ENCODE assay signal across 11 cellular contexts in genomic region chr9:35776018-35776417, GRCh38. TPM values are rescaled to one million over a fixed set of nuclear protein-coding genes. Genes with fewer than 3 reads are reported as not detected.
DNase-seq lines count a peak whose midpoint lies in the region; ATAC-seq and TF ChIP-seq lines count a peak whose summit lies in the region.
"Had no signal": no experiment of that assay in that cellular context is flagged by ENCODE, and none has a peak within 500 bp of the region (broad histone marks: within the 10 kb centered on the region; RNA-seq: fewer than 3 reads in every experiment).

No MANE protein-coding gene starts in this region.

- peaks cover 12% of the 10 kb centered on the region; the same call in 1 of the 2 replicates for H3K36me3 ChIP-seq in Karpas-422 (ENCODE audit: insufficient read depth, low read length)

- no peaks in the 10 kb centered on the region for H3K9me2 ChIP-seq in Karpas-422 (replicated peaks; ENCODE audit: insufficient read depth, low read length)

- no peaks in the 10 kb centered on the region for H3K9me3 ChIP-seq in Karpas-422 (ENCODE audit: low read length)

- no peak for ATAC-seq in SK-N-SH treated with all-trans-retinoic acid at 6 μM for 48 hours
- no peak for ATAC-seq in HG03196 (IDR thresholded peaks at IDR 0.05; ENCODE audit: unreplicated experiment)

- H2AFZ ChIP-seq in Karpas-422 (ENCODE audit: low read length), result no peak overlapping the region

- peak overlapping the region; percentile 48 for H3K27ac ChIP-seq in Karpas-422 (ENCODE audit: low read length)
- H3K27ac ChIP-seq: parathyroid adenoma had no signal

- peaks cover 34% of the 10 kb centered on the region for H3K4me1 ChIP-seq in Karpas-422 (ENCODE audit: low read length)

- H3K9ac ChIP-seq in Karpas-422 (ENCODE audit: low read length), result no peak overlapping the region
- H3K9ac ChIP-seq: parathyroid adenoma had no signal

- peak overlapping the region; percentile 32 for H3K4me2 ChIP-seq in Karpas-422 (ENCODE audit: low read depth, low read length, poor library complexity, severe bottlenecking)

- DNase-seq in DMS79 treated with DMSO at 0.1 percent for 48 hours (lab: John Stamatoyannopoulos, UW) (peak; percentile 89), Karpas-422 (peak; percentile 66), NCI-H510A (lab: John Stamatoyannopoulos, UW) (peak; percentile 56), left kidney (ENCODE audit: low read depth, low spot score) (peak; percentile 95), cerebellar nuclear complex (lab: John Stamatoyannopoulos, UW) (no peak), GDM1 (lab: John Stamatoyannopoulos, UW) (no peak)
- DNase-seq: CD4-positive, alpha-beta memory T cell; stimulated activated naive CD4-positive, alpha-beta T cell treated with Interleukin-2 at 50 U/mL for 16 hours had no signal

- no peaks in the 10 kb centered on the region for H4K20me1 ChIP-seq in Karpas-422 (ENCODE audit: insufficient read depth, low read depth, low read length)

- peaks cover 74% of the 10 kb centered on the region for H3K79me2 ChIP-seq in Karpas-422 (ENCODE audit: low read length)
- H3K79me2 ChIP-seq: parathyroid adenoma had no signal

- H3K4me3 ChIP-seq in Karpas-422 (ENCODE audit: low read length), result no peak overlapping the region

- H3K27me3 ChIP-seq in Karpas-422 (ENCODE audit: low read length), result no peaks in the 10 kb centered on the region

TF ChIP-seq in SK-N-SH treated with all-trans-retinoic acid at 6 μM for 48 hours, 23 proteins besides CTCF, POLR2A, EP300 and RAD21:
- no peak for TF ChIP-seq ISL1 (CRISPR knock-in tag; IDR thresholded peaks at IDR 0.05)
- TF ChIP-seq SNAI2 (CRISPR knock-in tag; IDR thresholded peaks at IDR 0.05), result no peak
- no peak for TF ChIP-seq CSDC2 (CRISPR knock-in tag; IDR thresholded peaks at IDR 0.05)
- TF ChIP-seq GLIS3 (CRISPR knock-in tag; IDR thresholded peaks at IDR 0.05), result no peak
- no peak for TF ChIP-seq TOX (CRISPR knock-in tag; IDR thresholded peaks at IDR 0.05; ENCODE audit: borderline replicate concordance)
- TF ChIP-seq PATZ1 (CRISPR knock-in tag; IDR thresholded peaks at IDR 0.05; ENCODE audit: borderline replicate concordance), result no peak
- TF ChIP-seq ZFP30 (CRISPR knock-in tag; IDR thresholded peaks at IDR 0.05), result no peak
- TF ChIP-seq ZNF8 (CRISPR knock-in tag; IDR thresholded peaks at IDR 0.05), result no peak
- TF ChIP-seq CREB5 (CRISPR knock-in tag; IDR thresholded peaks at IDR 0.05; ENCODE audit: low read depth), result no peak
- no peak for TF ChIP-seq ZFP3 (CRISPR knock-in tag; IDR thresholded peaks at IDR 0.05)
- TF ChIP-seq RARB (CRISPR knock-in tag; IDR thresholded peaks at IDR 0.05), result no peak
- TF ChIP-seq BACH2 (CRISPR knock-in tag; IDR thresholded peaks at IDR 0.05; ENCODE audit: borderline replicate concordance), result no peak
- no peak for TF ChIP-seq ZNF70 (CRISPR knock-in tag; IDR thresholded peaks at IDR 0.05)
- no peak for TF ChIP-seq TCF4 (CRISPR knock-in tag; IDR thresholded peaks at IDR 0.05; ENCODE audit: borderline replicate concordance)
- TF ChIP-seq ARNTL (CRISPR knock-in tag; IDR thresholded peaks at IDR 0.05; ENCODE audit: borderline replicate concordance, low read depth), result no peak
- no peak for TF ChIP-seq CSRNP3 (CRISPR knock-in tag; IDR thresholded peaks at IDR 0.05)
- TF ChIP-seq OSR1 (CRISPR knock-in tag; IDR thresholded peaks at IDR 0.05), result no peak

RNA-seq across cellular contexts. Expression of gene NPR2, which starts 15.4 kb away (rescaled TPM):
- total RNA-seq in Karpas-422 (2014; rRNA removed; shearing (Covaris generic); ENCODE audit: low replicate concordance), result 8.5 and 18.0 TPM in 2 replicates

RNA-seq across cellular contexts. Expression of gene MSMP, which starts 21.9 kb away (rescaled TPM):
- total RNA-seq in Karpas-422 (2014; rRNA removed; shearing (Covaris generic); ENCODE audit: low replicate concordance), result 1.1 and 4.2 TPM in 2 replicates
- total RNA-seq: CD4-positive, alpha-beta memory T cell had no signal

RNA-seq across cellular contexts. Expression of gene RGP1, which starts 26.9 kb away (rescaled TPM):
- 13.4 and 13.8 TPM in 2 replicates for total RNA-seq in Karpas-422 (2014; rRNA removed; shearing (Covaris generic); ENCODE audit: low replicate concordance)

RNA-seq across cellular contexts. Expression of gene GBA2, which starts 27.0 kb away (rescaled TPM):
- total RNA-seq in Karpas-422 (2014; rRNA removed; shearing (Covaris generic); ENCODE audit: low replicate concordance), result 54.9 and 74.2 TPM in 2 replicates

RNA-seq across cellular contexts. Expression of gene SPAG8, which starts 36.0 kb away (rescaled TPM):
- 0.07 and 0.90 TPM in 2 replicates for total RNA-seq in Karpas-422 (2014; rRNA removed; shearing (Covaris generic); ENCODE audit: low replicate concordance)

Comparison
In these comparisons a context has a peak if more than half of its experiments do, and no peak if none do; other contexts are left out.
1. DNase-seq: peak in DMS79 treated with DMSO at 0.1 percent for 48 hours (single experiment), Karpas-422 (single experiment), NCI-H510A (single experiment) and left kidney (single experiment); none in cerebellar nuclear complex (0 of 2) and GDM1 (single experiment).